8 cellular contexts compared by ENCODE assay signal in genomic region chr1:40084750-40085149, GRCh38. TPM values are rescaled to one million over a fixed set of nuclear protein-coding genes. Genes with fewer than 3 reads are reported as not detected.
DNase-seq lines count a peak whose midpoint lies in the region; ATAC-seq, FAIRE-seq and TF ChIP-seq lines count a peak whose summit lies in the region.
"Not testable (repeated sequence)": the region's sequence is repeated elsewhere in the genome, so short reads cannot be mapped to it uniquely, and the experiment has no call there.

No MANE protein-coding gene starts in this region.

- peaks cover 21% of the 10 kb centered on the region for H3K36me3 Mint-ChIP-seq in astrocyte (ENCODE audit: low read depth, unreplicated experiment)
- H3K36me3 Mint-ChIP-seq in naive B cell, result peaks cover 9 to 11% of the 10 kb centered on the region in 2 donors

- H3K4me3 Mint-ChIP-seq in astrocyte (ENCODE audit: unreplicated experiment), result not testable (repeated sequence)
- peak overlapping the region in 3 of 8 donors; percentile 35 to 76 (median 39) for H3K4me3 Mint-ChIP-seq in naive B cell

- not testable (repeated sequence) for TF ChIP-seq CTCF in HEK293 (tag by site-specific recombination; IDR thresholded peaks at IDR 0.05)
- TF ChIP-seq CTCF in WERI-Rb-1 (IDR thresholded peaks at IDR 0.05; ENCODE audit: low read depth, low read length) (peak; percentile 76), astrocyte (IDR thresholded peaks at IDR 0.05; ENCODE audit: insufficient read depth, low read depth, low read length) (peak; percentile 61)

- not testable (repeated sequence) for FAIRE-seq in astrocyte (lab: Jason Lieb, UNC)

- not testable (repeated sequence) for H3K9me3 ChIP-seq in HEK293 (ENCODE audit: control insufficient read depth, insufficient read depth, low read depth, low read length); WERI-Rb-1 (ENCODE audit: severe bottlenecking); astrocyte (ENCODE audit: insufficient read depth, low read depth, low read length)

- H3K27me3 ChIP-seq in WERI-Rb-1 (ENCODE audit: insufficient read depth, low read depth, severe bottlenecking); astrocyte (ENCODE audit: insufficient read depth, low read length): not testable (repeated sequence)

- not testable (repeated sequence) for H3K4me1 Mint-ChIP-seq in astrocyte (ENCODE audit: low read depth, unreplicated experiment)
- peaks cover 7 to 17% (median 15%) of the 10 kb centered on the region in 3 donors for H3K4me1 Mint-ChIP-seq in naive B cell

- H3K4me3 ChIP-seq in HEK293 (ENCODE audit: low read depth, low read length); WERI-Rb-1 (ENCODE audit: low read depth, low read length); astrocyte (ENCODE audit: insufficient read depth, low read depth, low read length): not testable (repeated sequence)

- H3K36me3 ChIP-seq in HEK293 (ENCODE audit: control insufficient read depth in 2 of 2, insufficient read depth in 1 of 2, low read length in 2 of 2) (peaks cover 18 to 81% of the 10 kb centered on the region in 2 experiments), WERI-Rb-1 (peaks cover 72% of the 10 kb centered on the region), astrocyte (ENCODE audit: insufficient read depth, low read length) (peaks cover 21% of the 10 kb centered on the region)

- H3K9me3 Mint-ChIP-seq in astrocyte (ENCODE audit: unreplicated experiment); naive B cell: not testable (repeated sequence)

- H2AFZ ChIP-seq in astrocyte (ENCODE audit: low read depth, low read length), result peak overlapping the region; percentile 34

- CTCF ChIA-PET in HEK293 (lab: Yijun Ruan, JAX), result interaction anchor here (0.6 to 5.5 kb wide), 15 partner anchors 8 to 326 kb away, joined by 3 to 42 read pairs (median 3); no protein-coding TSS in a partner anchor

- DNase-seq in CD1c-positive myeloid dendritic cell (ENCODE audit: extremely low spot score), result peak; percentile 63
- DNase-seq in NCI-H446 treated with DMSO at 0.1 percent for 48 hours (lab: John Stamatoyannopoulos, UW), result peak; percentile 31
- DNase-seq in WERI-Rb-1, result peak; percentile 75
- peak; percentile 29 for DNase-seq in astrocyte (ENCODE audit: low read depth)
- DNase-seq in glomerular visceral epithelial cell (ENCODE audit: extremely low spot score), result peak; percentile 71
- peak; percentile 30 for DNase-seq in naive B cell
- peak; percentile 11 to 31 (median 13) for DNase-seq in stimulated activated CD4-positive, alpha-beta T cell treated with anti-CD3 and anti-CD28 coated beads, TNF-alpha, amount 100 ng/mL, for 48 hours (ENCODE audit: low read depth in 3 of 3)

- peak overlapping the region; percentile 46 for H3K4me2 ChIP-seq in astrocyte (ENCODE audit: low read length)

- not testable (repeated sequence) for H4K20me1 ChIP-seq in astrocyte (ENCODE audit: insufficient read depth, low read length)

- H3K27ac Mint-ChIP-seq in astrocyte (ENCODE audit: unreplicated experiment) (peak overlapping the region; percentile 34), naive B cell (peak overlapping the region in 1 of 6 donors; percentile 67)

- not testable (repeated sequence) for H3K27me3 Mint-ChIP-seq in astrocyte (ENCODE audit: low read depth, unreplicated experiment); naive B cell

- H3K9ac ChIP-seq in astrocyte (ENCODE audit: low read length), result not testable (repeated sequence)

- not testable (repeated sequence) for ATAC-seq in naive B cell (ENCODE audit: low read depth in 2 of 2)

- POLR2A ChIA-PET in HEK293 (lab: Yijun Ruan, JAX), result not testable (repeated sequence)

- H3K4me1 ChIP-seq in HEK293 (ENCODE audit: control insufficient read depth, insufficient read depth, low read length); astrocyte (ENCODE audit: insufficient read depth, low read length): not testable (repeated sequence)

- not testable (repeated sequence) for H3K27ac ChIP-seq in HEK293 (ENCODE audit: extremely low read depth, low read depth, low read length); WERI-Rb-1; astrocyte (ENCODE audit: low read depth, low read length)

- not testable (repeated sequence) for H3K79me2 ChIP-seq in astrocyte (ENCODE audit: insufficient read depth, low read length)

TF ChIP-seq in HEK293, 187 proteins besides CTCF, POLR2A, EP300 and RAD21:
- TF ChIP-seq ZNF654 (tag by site-specific recombination; IDR thresholded peaks at IDR 0.05; ENCODE audit: low read depth), result peak; percentile 14

RNA-seq across cellular contexts. Expression of gene PPT1, which starts 12.3 kb away (rescaled TPM):
- 33.1 and 37.0 TPM in 2 replicates for total RNA-seq in astrocyte
- 100 to 1,000 TPM; 110 to 213 (median 133) TPM for polyA plus RNA-seq in naive B cell (ENCODE audit: low read depth in 6 of 6)

RNA-seq across cellular contexts. Expression of gene CAP1, which starts 44.2 kb away (rescaled TPM):
- total RNA-seq in astrocyte, result 929 and 930 TPM in 2 replicates
- 100 to 1,000 TPM; 550 to 750 (median 592) TPM for polyA plus RNA-seq in naive B cell (ENCODE audit: low read depth in 6 of 6)

Comparison
In these comparisons a context has a peak if more than half of its experiments do, and no peak if none do; other contexts are left out.
1. DNase-seq: peak in every context shown above with its lines; median percentile 75 in WERI-Rb-1; 71 in glomerular visceral epithelial cell; 63 in CD1c-positive myeloid dendritic cell; 31 in NCI-H446 treated with DMSO at 0.1 percent for 48 hours; 30 in naive B cell; 29 in astrocyte; 13 in stimulated activated CD4-positive, alpha-beta T cell treated with anti-CD3 and anti-CD28 coated beads, TNF-alpha, amount 100 ng/mL, for 48 hours.